8 cellular contexts compared by ENCODE assay signal in the genomic region with DNA sequence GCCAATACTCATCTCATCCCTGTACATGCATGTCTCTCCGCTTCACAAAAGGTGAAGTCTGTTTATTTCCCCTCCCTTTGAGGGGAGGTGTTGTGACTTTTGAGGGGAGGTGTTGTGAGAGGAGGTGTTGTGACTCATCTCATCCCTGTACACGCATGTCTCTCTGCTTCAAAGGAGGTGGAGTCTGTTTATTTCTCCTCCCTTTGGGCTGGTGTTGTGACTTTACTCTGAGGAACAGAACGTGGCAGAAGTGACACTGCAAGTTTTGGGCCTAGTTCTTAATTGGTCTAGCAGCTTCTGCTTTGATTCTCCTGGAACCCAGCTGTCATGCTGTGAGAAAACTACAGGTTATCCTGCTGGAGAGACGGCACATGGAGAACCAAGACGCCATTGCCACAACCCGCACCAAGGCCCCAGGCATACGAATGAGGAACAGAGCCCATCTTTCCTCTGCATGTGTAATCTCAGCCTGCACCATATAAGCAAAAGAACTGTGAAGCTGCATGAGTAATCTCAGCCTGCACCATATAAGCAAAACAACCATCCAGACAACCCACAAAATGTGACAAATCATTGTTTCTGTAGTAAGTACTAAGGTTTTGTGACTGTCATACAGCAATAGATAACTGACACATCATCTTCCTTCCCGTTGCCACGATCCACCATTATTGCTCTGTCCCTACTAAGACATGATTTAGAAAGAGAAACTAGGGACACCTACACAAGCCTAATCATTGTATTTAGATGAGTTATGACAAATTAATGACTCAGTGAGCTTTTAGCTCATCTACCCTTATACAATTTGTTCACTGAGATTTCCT. TPM values are rescaled to one million over a fixed set of nuclear protein-coding genes. Genes with fewer than 3 reads are reported as not detected.
DNase-seq lines count a peak whose midpoint lies in the region; ATAC-seq and TF ChIP-seq lines count a peak whose summit lies in the region.

No MANE protein-coding gene starts in this region.

- TF ChIP-seq CTCF in endodermal cell (conservative IDR thresholded peaks at IDR 0.05): no peak

- H3K27ac Mint-ChIP-seq in central memory CD8-positive, alpha-beta T cell (ENCODE audit: low read depth): peak overlapping the region; percentile 63
- H3K27ac Mint-ChIP-seq in stimulated activated naive CD8-positive, alpha-beta T cell treated with anti-CD3 and anti-CD28 coated beads, Interleukin-15, Interleukin-2, amounts not matched to agents 100 ng/mL and 50 ng/mL, for 24 hours: peak overlapping the region; percentile 92
- no peak overlapping the region for H3K27ac Mint-ChIP-seq in endodermal cell

- DNase-seq in activated T-cell treated with anti-CD3 and anti-CD28 coated beads for 24 hours (ENCODE audit: low read depth): peak; percentile 40
- DNase-seq in activated T-cell treated with anti-CD3 and anti-CD28 coated beads, Interleukin-2, amount 50 U/mL, for 1 hour: no peak
- no peak for DNase-seq in central memory CD8-positive, alpha-beta T cell (ENCODE audit: low spot score in 2 of 2)
- DNase-seq in NCI-H1436 treated with DMSO at 0.1 percent for 48 hours (lab: John Stamatoyannopoulos, UW): no peak
- DNase-seq in hippocampal formation (lab: John Stamatoyannopoulos, UW): no peak
- DNase-seq in endodermal cell: no peak

- H3K36me3 Mint-ChIP-seq in central memory CD8-positive, alpha-beta T cell (ENCODE audit: insufficient read depth): peaks cover 19% of the 10 kb centered on the region
- H3K36me3 Mint-ChIP-seq in stimulated activated naive CD8-positive, alpha-beta T cell treated with anti-CD3 and anti-CD28 coated beads, Interleukin-15, Interleukin-2, amounts not matched to agents 100 ng/mL and 50 ng/mL, for 24 hours (ENCODE audit: low read depth): peaks cover 30% of the 10 kb centered on the region
- H3K36me3 Mint-ChIP-seq in endodermal cell (ENCODE audit: low read depth): peaks cover 21% of the 10 kb centered on the region

- no peaks in the 10 kb centered on the region for H3K27me3 ChIP-seq in endodermal cell (ENCODE audit: control insufficient read depth, insufficient read depth, low read length, poor library complexity, severe bottlenecking)

- H3K36me3 ChIP-seq in endodermal cell (ENCODE audit: control insufficient read depth, insufficient read depth, low read length): peaks cover 4% of the 10 kb centered on the region

- H3K4me3 Mint-ChIP-seq in central memory CD8-positive, alpha-beta T cell: no peak overlapping the region
- peak overlapping the region; percentile 42 for H3K4me3 Mint-ChIP-seq in stimulated activated naive CD8-positive, alpha-beta T cell treated with anti-CD3 and anti-CD28 coated beads, Interleukin-15, Interleukin-2, amounts not matched to agents 100 ng/mL and 50 ng/mL, for 24 hours
- H3K4me3 Mint-ChIP-seq in endodermal cell: no peak overlapping the region

- H3K9ac ChIP-seq in endodermal cell (ENCODE audit: extremely low read depth, low read length, poor library complexity, severe bottlenecking): no peak overlapping the region

- WGBS in endodermal cell (ENCODE audit: insufficient coverage in 1 of 2, insufficient read length in 1 of 2), 2 experiments: 96 to 97% methylated on average over 4 to 9 of the region's 9 CpGs

- H3K4me1 Mint-ChIP-seq in central memory CD8-positive, alpha-beta T cell: peaks cover 22% of the 10 kb centered on the region
- peaks cover 29% of the 10 kb centered on the region for H3K4me1 Mint-ChIP-seq in stimulated activated naive CD8-positive, alpha-beta T cell treated with anti-CD3 and anti-CD28 coated beads, Interleukin-15, Interleukin-2, amounts not matched to agents 100 ng/mL and 50 ng/mL, for 24 hours (ENCODE audit: low read depth)
- H3K4me1 Mint-ChIP-seq in endodermal cell: peaks cover 12% of the 10 kb centered on the region

- no peaks in the 10 kb centered on the region for H3K27me3 Mint-ChIP-seq in central memory CD8-positive, alpha-beta T cell
- no peaks in the 10 kb centered on the region for H3K27me3 Mint-ChIP-seq in stimulated activated naive CD8-positive, alpha-beta T cell treated with anti-CD3 and anti-CD28 coated beads, Interleukin-15, Interleukin-2, amounts not matched to agents 100 ng/mL and 50 ng/mL, for 24 hours
- H3K27me3 Mint-ChIP-seq in endodermal cell (ENCODE audit: insufficient read depth): no peaks in the 10 kb centered on the region

- no peak overlapping the region for H3K27ac ChIP-seq in endodermal cell (ENCODE audit: low read depth, low read length)

- ATAC-seq in HG03460 (IDR thresholded peaks at IDR 0.05; ENCODE audit: unreplicated experiment): peak; percentile 54
- peak; percentile 54 for ATAC-seq in central memory CD8-positive, alpha-beta T cell (replicated peaks; ENCODE audit: extremely low read depth, poor library complexity, severe bottlenecking)

- H3K9me3 Mint-ChIP-seq in central memory CD8-positive, alpha-beta T cell: no peaks in the 10 kb centered on the region
- no peaks in the 10 kb centered on the region for H3K9me3 Mint-ChIP-seq in stimulated activated naive CD8-positive, alpha-beta T cell treated with anti-CD3 and anti-CD28 coated beads, Interleukin-15, Interleukin-2, amounts not matched to agents 100 ng/mL and 50 ng/mL, for 24 hours
- no peaks in the 10 kb centered on the region for H3K9me3 Mint-ChIP-seq in endodermal cell

- no peaks in the 10 kb centered on the region for H3K9me3 ChIP-seq in endodermal cell (ENCODE audit: control insufficient read depth, low read length)

- H3K4me3 ChIP-seq in endodermal cell (ENCODE audit: low read length): no peak overlapping the region

- peaks cover 7% of the 10 kb centered on the region for H3K4me1 ChIP-seq in endodermal cell (ENCODE audit: control insufficient read depth, insufficient read depth, low read length)

RNA-seq across cellular contexts. Expression of gene GALNT4, which starts 30.0 kb away (rescaled TPM):
- total RNA-seq in endodermal cell: 1 to 10 TPM; 7.2 to 9.0 TPM
- polyA plus RNA-seq in endodermal cell (2013, experiment 1 of 2): 2.0 TPM
- 3.0 TPM for polyA plus RNA-seq in endodermal cell (2013, experiment 2 of 2)

RNA-seq across cellular contexts. Expression of gene POC1B, which starts 31.2 kb away (rescaled TPM):
- total RNA-seq in endodermal cell: 10 to 100 TPM; 22.3 to 36.1 TPM
- polyA plus RNA-seq in endodermal cell (2013, experiment 1 of 2): 23.8 TPM
- polyA plus RNA-seq in endodermal cell (2013, experiment 2 of 2): 21.6 TPM
